In genomic region chr5:68369436-68370125, GRCh38 we compare ENCODE assay signal across 8 cellular contexts.
DNase-seq lines count a peak whose midpoint lies in the region; ATAC-seq and TF ChIP-seq lines count a peak whose summit lies in the region.

No MANE protein-coding gene starts in this region.

- TF ChIP-seq CTCF in DND-41 (IDR thresholded peaks at IDR 0.05; ENCODE audit: borderline replicate concordance, extremely low read depth, low read length, poor library complexity, severe bottlenecking) (no peak), foreskin fibroblast (IDR thresholded peaks at IDR 0.05; ENCODE audit: low read depth, low read length) (no peak)

- peak overlapping the region; percentile 51 for H3K27ac ChIP-seq in DND-41 (ENCODE audit: low read length)

- no peak overlapping the region for H3K4me3 ChIP-seq in DND-41 (ENCODE audit: low read depth in 1 of 2, low read length in 2 of 2)
- no peak overlapping the region for H3K4me3 ChIP-seq in foreskin fibroblast (ENCODE audit: low read depth in 1 of 2, low read length in 2 of 2)

- H4K20me1 ChIP-seq in DND-41 (ENCODE audit: insufficient read depth, low read length) = no peaks in the 10 kb centered on the region

- H3K4me1 ChIP-seq in DND-41 (ENCODE audit: insufficient read depth, low read length) = peaks cover 12% of the 10 kb centered on the region

- peak overlapping the region; percentile 9 for H3K4me2 ChIP-seq in DND-41 (ENCODE audit: insufficient read depth, low read length)

- peak; percentile 77 for DNase-seq in DND-41
- peak; percentile 33 to 36 for DNase-seq in Kasumi-1 (lab: John Stamatoyannopoulos, UW)
- peak; percentile 24 for DNase-seq in dermis blood vessel endothelial cell
- DNase-seq in cortex of kidney (lab: John Stamatoyannopoulos, UW) = no peak
- no peak for DNase-seq in 8988T
- DNase-seq in foreskin fibroblast = no peak
- no peak for DNase-seq in NCI-H345 (lab: John Stamatoyannopoulos, UW)

- no peak overlapping the region for H3K9ac ChIP-seq in DND-41 (ENCODE audit: low read depth, low read length)

- no peaks in the 10 kb centered on the region for H3K36me3 ChIP-seq in DND-41 (ENCODE audit: insufficient read depth, low read length)

- peak overlapping the region; percentile 47 for H2AFZ ChIP-seq in DND-41 (ENCODE audit: low read depth, low read length)

- peak; percentile 94 for ATAC-seq in DND-41 (ENCODE audit: insufficient read depth, low read depth)
- peak; percentile 88 for ATAC-seq in GM21447 (IDR thresholded peaks at IDR 0.05; ENCODE audit: unreplicated experiment)

- H3K79me2 ChIP-seq in DND-41 (ENCODE audit: insufficient read depth, low read length) = no peaks in the 10 kb centered on the region

- H3K9me3 ChIP-seq in DND-41 (ENCODE audit: insufficient read depth, low read length, severe bottlenecking) = no peaks in the 10 kb centered on the region

- no peaks in the 10 kb centered on the region for H3K27me3 ChIP-seq in DND-41 (ENCODE audit: insufficient read depth, low read length, poor library complexity)

Comparison
In these comparisons a context has a peak if more than half of its experiments do, and no peak if none do; other contexts are left out.
1. DNase-seq: peak in DND-41 (single experiment), Kasumi-1 (2 of 2) and dermis blood vessel endothelial cell (single experiment); none in cortex of kidney (single experiment), 8988T (single experiment), foreskin fibroblast (0 of 2) and NCI-H345 (single experiment).